Comparison of ENCODE assay signal across 1 cellular context in the genomic region with DNA sequence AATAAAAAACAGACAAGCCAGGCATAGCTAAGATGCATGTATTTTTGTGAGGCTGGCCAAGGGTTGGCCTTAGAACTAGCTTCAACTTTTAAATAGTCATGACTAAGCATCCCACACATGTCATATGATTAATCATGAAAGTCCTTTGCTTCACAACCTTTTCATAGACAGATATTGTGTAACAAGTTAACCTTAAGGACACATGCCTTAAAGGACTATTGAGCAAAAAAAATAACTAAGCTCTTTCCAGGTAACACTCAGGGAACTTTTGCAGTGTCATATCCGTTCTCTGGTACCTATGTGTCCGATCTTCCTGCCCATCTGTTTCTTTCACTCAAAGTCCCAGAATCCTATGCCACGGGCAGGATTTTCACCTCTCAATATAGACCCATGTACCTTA.
TF ChIP-seq lines count a peak whose summit lies in the region.

No MANE protein-coding gene starts in this region.

TF ChIP-seq in GM23338, 12 proteins besides CTCF, POLR2A, EP300 and RAD21 (continued from another document):
- TF ChIP-seq, protein P1, sequence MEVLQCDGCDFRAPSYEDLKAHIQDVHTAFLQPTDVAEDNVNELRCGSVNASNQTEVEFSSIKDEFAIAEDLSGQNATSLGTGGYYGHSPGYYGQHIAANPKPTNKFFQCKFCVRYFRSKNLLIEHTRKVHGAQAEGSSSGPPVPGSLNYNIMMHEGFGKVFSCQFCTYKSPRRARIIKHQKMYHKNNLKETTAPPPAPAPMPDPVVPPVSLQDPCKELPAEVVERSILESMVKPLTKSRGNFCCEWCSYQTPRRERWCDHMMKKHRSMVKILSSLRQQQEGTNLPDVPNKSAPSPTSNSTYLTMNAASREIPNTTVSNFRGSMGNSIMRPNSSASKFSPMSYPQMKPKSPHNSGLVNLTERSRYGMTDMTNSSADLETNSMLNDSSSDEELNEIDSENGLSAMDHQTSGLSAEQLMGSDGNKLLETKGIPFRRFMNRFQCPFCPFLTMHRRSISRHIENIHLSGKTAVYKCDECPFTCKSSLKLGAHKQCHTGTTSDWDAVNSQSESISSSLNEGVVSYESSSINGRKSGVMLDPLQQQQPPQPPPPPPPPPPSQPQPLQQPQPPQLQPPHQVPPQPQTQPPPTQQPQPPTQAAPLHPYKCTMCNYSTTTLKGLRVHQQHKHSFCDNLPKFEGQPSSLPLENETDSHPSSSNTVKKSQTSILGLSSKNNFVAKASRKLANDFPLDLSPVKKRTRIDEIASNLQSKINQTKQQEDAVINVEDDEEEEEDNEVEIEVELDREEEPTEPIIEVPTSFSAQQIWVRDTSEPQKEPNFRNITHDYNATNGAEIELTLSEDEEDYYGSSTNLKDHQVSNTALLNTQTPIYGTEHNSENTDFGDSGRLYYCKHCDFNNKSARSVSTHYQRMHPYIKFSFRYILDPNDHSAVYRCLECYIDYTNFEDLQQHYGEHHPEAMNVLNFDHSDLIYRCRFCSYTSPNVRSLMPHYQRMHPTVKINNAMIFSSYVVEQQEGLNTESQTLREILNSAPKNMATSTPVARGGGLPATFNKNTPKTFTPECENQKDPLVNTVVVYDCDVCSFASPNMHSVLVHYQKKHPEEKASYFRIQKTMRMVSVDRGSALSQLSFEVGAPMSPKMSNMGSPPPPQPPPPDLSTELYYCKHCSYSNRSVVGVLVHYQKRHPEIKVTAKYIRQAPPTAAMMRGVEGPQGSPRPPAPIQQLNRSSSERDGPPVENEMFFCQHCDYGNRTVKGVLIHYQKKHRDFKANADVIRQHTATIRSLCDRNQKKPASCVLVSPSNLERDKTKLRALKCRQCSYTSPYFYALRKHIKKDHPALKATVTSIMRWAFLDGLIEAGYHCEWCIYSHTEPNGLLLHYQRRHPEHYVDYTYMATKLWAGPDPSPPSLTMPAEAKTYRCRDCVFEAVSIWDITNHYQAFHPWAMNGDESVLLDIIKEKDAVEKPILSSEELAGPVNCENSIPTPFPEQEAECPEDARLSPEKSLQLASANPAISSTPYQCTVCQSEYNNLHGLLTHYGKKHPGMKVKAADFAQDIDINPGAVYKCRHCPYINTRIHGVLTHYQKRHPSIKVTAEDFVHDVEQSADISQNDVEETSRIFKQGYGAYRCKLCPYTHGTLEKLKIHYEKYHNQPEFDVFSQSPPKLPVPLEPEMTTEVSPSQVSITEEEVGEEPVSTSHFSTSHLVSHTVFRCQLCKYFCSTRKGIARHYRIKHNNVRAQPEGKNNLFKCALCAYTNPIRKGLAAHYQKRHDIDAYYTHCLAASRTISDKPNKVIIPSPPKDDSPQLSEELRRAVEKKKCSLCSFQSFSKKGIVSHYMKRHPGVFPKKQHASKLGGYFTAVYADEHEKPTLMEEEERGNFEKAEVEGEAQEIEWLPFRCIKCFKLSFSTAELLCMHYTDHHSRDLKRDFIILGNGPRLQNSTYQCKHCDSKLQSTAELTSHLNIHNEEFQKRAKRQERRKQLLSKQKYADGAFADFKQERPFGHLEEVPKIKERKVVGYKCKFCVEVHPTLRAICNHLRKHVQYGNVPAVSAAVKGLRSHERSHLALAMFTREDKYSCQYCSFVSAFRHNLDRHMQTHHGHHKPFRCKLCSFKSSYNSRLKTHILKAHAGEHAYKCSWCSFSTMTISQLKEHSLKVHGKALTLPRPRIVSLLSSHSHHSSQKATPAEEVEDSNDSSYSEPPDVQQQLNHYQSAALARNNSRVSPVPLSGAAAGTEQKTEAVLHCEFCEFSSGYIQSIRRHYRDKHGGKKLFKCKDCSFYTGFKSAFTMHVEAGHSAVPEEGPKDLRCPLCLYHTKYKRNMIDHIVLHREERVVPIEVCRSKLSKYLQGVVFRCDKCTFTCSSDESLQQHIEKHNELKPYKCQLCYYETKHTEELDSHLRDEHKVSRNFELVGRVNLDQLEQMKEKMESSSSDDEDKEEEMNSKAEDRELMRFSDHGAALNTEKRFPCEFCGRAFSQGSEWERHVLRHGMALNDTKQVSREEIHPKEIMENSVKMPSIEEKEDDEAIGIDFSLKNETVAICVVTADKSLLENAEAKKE (CRISPR knock-in tag; IDR thresholded peaks at IDR 0.05), result no peak
- TF ChIP-seq EZH2phosphoT487 (IDR thresholded peaks at IDR 0.05; ENCODE audit: unreplicated experiment) (no peak), NANOG (IDR thresholded peaks at IDR 0.05; ENCODE audit: borderline replicate concordance) (no peak), ZNF114 (CRISPR knock-in tag; IDR thresholded peaks at IDR 0.05) (no peak)
